1 cellular context compared by ENCODE assay signal in genomic region chr2:102967451-102967850, GRCh38.
TF ChIP-seq lines count a peak whose summit lies in the region.

No MANE protein-coding gene starts in this region.

TF ChIP-seq in SK-N-SH, 30 proteins besides CTCF, POLR2A, EP300 and RAD21 (continued from another document):
- TF ChIP-seq ZBTB33 (IDR thresholded peaks at IDR 0.05; ENCODE audit: borderline replicate concordance, low read depth) = no peak
- TF ChIP-seq NFIC (IDR thresholded peaks at IDR 0.05; ENCODE audit: borderline replicate concordance) = peak; percentile 77
- peak; percentile 85 for TF ChIP-seq PBX3 (IDR thresholded peaks at IDR 0.05)
- TF ChIP-seq USF2 (IDR thresholded peaks at IDR 0.05; ENCODE audit: borderline replicate concordance, low read depth, low read length) = no peak
- TF ChIP-seq SMC3 (IDR thresholded peaks at IDR 0.05; ENCODE audit: low read depth, low read length) = no peak
- TF ChIP-seq MEF2A (IDR thresholded peaks at IDR 0.05; ENCODE audit: borderline replicate concordance, low read depth) = no peak
- TF ChIP-seq SIN3A (IDR thresholded peaks at IDR 0.05; ENCODE audit: borderline replicate concordance, low read depth, low read length) = no peak
- TF ChIP-seq POLR2AphosphoS5 (IDR thresholded peaks at IDR 0.05; ENCODE audit: low read depth, low read length) = peak; percentile 40; the same call in 1 of the 2 replicates
- TF ChIP-seq RCOR1 (IDR thresholded peaks at IDR 0.05; ENCODE audit: low read length) = peak; percentile 91
- peak; percentile 70 for TF ChIP-seq CHD2 (IDR thresholded peaks at IDR 0.05; ENCODE audit: low read length, partially characterized antibody)
- TF ChIP-seq TCF12 (IDR thresholded peaks at IDR 0.05) = peak; percentile 88
- TF ChIP-seq YY1 (IDR thresholded peaks at IDR 0.05; ENCODE audit: low read depth) = no peak
